10 cellular contexts compared by ENCODE assay signal in genomic region chr5:59193616-59194319, GRCh38.
DNase-seq lines count a peak whose midpoint lies in the region; ATAC-seq and TF ChIP-seq lines count a peak whose summit lies in the region.
"Had no signal": no experiment of that assay in that cellular context is flagged by ENCODE, and none has a peak within 500 bp of the region (broad histone marks: within the 10 kb centered on the region; RNA-seq: fewer than 3 reads in every experiment).

No MANE protein-coding gene starts in this region.

- H3K4me1 Mint-ChIP-seq in activated T-helper 17 cell treated with anti-CD3 and anti-CD28 coated beads, Interleukin-2, amount 50 U/mL, for 72 hours = no peaks in the 10 kb centered on the region
- peaks cover 5% of the 10 kb centered on the region for H3K4me1 Mint-ChIP-seq in stimulated activated memory B cell treated with anti-CD40 and anti-IgM and Interleukin-4, amounts not matched to agents 10 μg/mL and 1 μg/mL and 100 μg/mL, for 72 hours
- H3K4me1 Mint-ChIP-seq: activated CD4-positive, alpha-beta T cell treated with anti-CD3 and anti-CD28 coated beads, Interleukin-2, amount 10 ng/mL, durations not matched to agents 7 days and 5 days had no signal

- peak; percentile 47 for ATAC-seq in activated T-helper 17 cell treated with anti-CD3 and anti-CD28 coated beads, Interleukin-2, amount 50 U/mL, for 72 hours (replicated peaks)
- peak; percentile 89 for ATAC-seq in left ventricle myocardium superior
- ATAC-seq in stimulated activated memory B cell treated with anti-CD40 and anti-IgM and Interleukin-4, amounts not matched to agents 10 μg/mL and 1 μg/mL and 100 μg/mL, for 72 hours = no peak
- no peak for ATAC-seq in HG02938 (IDR thresholded peaks at IDR 0.05; ENCODE audit: unreplicated experiment)
- ATAC-seq: body of pancreas had no signal

- H3K9me3 Mint-ChIP-seq in activated T-helper 17 cell treated with anti-CD3 and anti-CD28 coated beads, Interleukin-2, amount 50 U/mL, for 72 hours = no peaks in the 10 kb centered on the region
- H3K9me3 Mint-ChIP-seq in stimulated activated memory B cell treated with anti-CD40 and anti-IgM and Interleukin-4, amounts not matched to agents 10 μg/mL and 1 μg/mL and 100 μg/mL, for 72 hours = no peaks in the 10 kb centered on the region
- H3K9me3 Mint-ChIP-seq: activated CD4-positive, alpha-beta T cell treated with anti-CD3 and anti-CD28 coated beads, Interleukin-2, amount 10 ng/mL, durations not matched to agents 7 days and 5 days had no signal

- H3K4me3 ChIP-seq in HFF-Myc (replicated peaks; ENCODE audit: low read depth, low read length) = no peak overlapping the region
- H3K4me3 ChIP-seq: body of pancreas had no signal

- no peak for TF ChIP-seq CTCF in HFF-Myc (IDR thresholded peaks at IDR 0.05; ENCODE audit: low read depth, low read length, missing control alignments)

- DNase-seq in HFF-Myc (ENCODE audit: extremely low read depth, low read depth) (peak; percentile 87), left ventricle myocardium superior (peak; percentile 33), NCI-H2081 (lab: John Stamatoyannopoulos, UW) (no peak), hippocampal formation (lab: John Stamatoyannopoulos, UW) (no peak)
- DNase-seq: activated CD4-positive, alpha-beta T cell treated with anti-CD3 and anti-CD28 coated beads, Interleukin-2, amount 10 ng/mL, durations not matched to agents 7 days and 5 days; body of pancreas; NCI-H1436 had no signal

- no peak overlapping the region for H3K27ac Mint-ChIP-seq in activated T-helper 17 cell treated with anti-CD3 and anti-CD28 coated beads, Interleukin-2, amount 50 U/mL, for 72 hours
- peak overlapping the region; percentile 24 for H3K27ac Mint-ChIP-seq in stimulated activated memory B cell treated with anti-CD40 and anti-IgM and Interleukin-4, amounts not matched to agents 10 μg/mL and 1 μg/mL and 100 μg/mL, for 72 hours
- H3K27ac Mint-ChIP-seq: activated CD4-positive, alpha-beta T cell treated with anti-CD3 and anti-CD28 coated beads, Interleukin-2, amount 10 ng/mL, durations not matched to agents 7 days and 5 days had no signal

- no peak overlapping the region for H3K4me3 Mint-ChIP-seq in activated T-helper 17 cell treated with anti-CD3 and anti-CD28 coated beads, Interleukin-2, amount 50 U/mL, for 72 hours
- no peak overlapping the region for H3K4me3 Mint-ChIP-seq in stimulated activated memory B cell treated with anti-CD40 and anti-IgM and Interleukin-4, amounts not matched to agents 10 μg/mL and 1 μg/mL and 100 μg/mL, for 72 hours
- H3K4me3 Mint-ChIP-seq: activated CD4-positive, alpha-beta T cell treated with anti-CD3 and anti-CD28 coated beads, Interleukin-2, amount 10 ng/mL, durations not matched to agents 7 days and 5 days had no signal

- intact Hi-C loops in left ventricle myocardium superior (cut with micrococcal nuclease) = loop anchor here (5.0 kb wide), 1 partner anchor 174 kb away; no protein-coding TSS in a partner anchor

- H3K27me3 Mint-ChIP-seq in activated T-helper 17 cell treated with anti-CD3 and anti-CD28 coated beads, Interleukin-2, amount 50 U/mL, for 72 hours = peaks cover 12% of the 10 kb centered on the region
- H3K27me3 Mint-ChIP-seq in stimulated activated memory B cell treated with anti-CD40 and anti-IgM and Interleukin-4, amounts not matched to agents 10 μg/mL and 1 μg/mL and 100 μg/mL, for 72 hours = peaks cover 7% of the 10 kb centered on the region

- H3K36me3 Mint-ChIP-seq in activated T-helper 17 cell treated with anti-CD3 and anti-CD28 coated beads, Interleukin-2, amount 50 U/mL, for 72 hours (ENCODE audit: low read depth) = no peaks in the 10 kb centered on the region
- peaks cover 6% of the 10 kb centered on the region for H3K36me3 Mint-ChIP-seq in stimulated activated memory B cell treated with anti-CD40 and anti-IgM and Interleukin-4, amounts not matched to agents 10 μg/mL and 1 μg/mL and 100 μg/mL, for 72 hours

Comparison
In these comparisons a context has a peak if more than half of its experiments do, and no peak if none do; other contexts are left out.
1. DNase-seq: peak in HFF-Myc (single experiment) and left ventricle myocardium superior (single experiment); none in NCI-H2081 (0 of 2) and hippocampal formation (0 of 2).
2. ATAC-seq: peak in activated T-helper 17 cell treated with anti-CD3 and anti-CD28 coated beads, Interleukin-2, amount 50 U/mL, for 72 hours (single experiment) and left ventricle myocardium superior (single experiment); none in stimulated activated memory B cell treated with anti-CD40 and anti-IgM and Interleukin-4, amounts not matched to agents 10 μg/mL and 1 μg/mL and 100 μg/mL, for 72 hours (single experiment) and HG02938 (single experiment).